ENCODE assay signal across 9 cellular contexts in the genomic region with DNA sequence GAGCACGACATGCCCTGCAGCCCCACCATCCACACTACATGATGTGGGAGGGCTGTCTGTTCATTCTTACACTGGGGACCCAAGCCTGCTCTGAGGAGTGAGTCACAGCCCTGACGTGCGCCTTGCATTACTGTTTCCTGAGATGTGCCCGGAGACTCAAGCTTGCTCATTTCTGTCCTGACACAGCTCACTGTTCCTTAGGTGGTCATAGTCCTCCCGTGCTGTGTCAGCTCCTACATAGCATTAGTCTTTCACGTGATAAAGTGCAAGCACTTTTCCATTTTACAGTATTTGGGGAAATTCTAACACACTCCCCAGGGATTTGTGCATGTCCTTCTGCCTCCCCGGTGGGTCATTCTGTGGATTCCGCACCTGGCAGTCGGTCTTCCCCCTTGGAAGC. TPM values are rescaled to one million over a fixed set of nuclear protein-coding genes. Genes with fewer than 3 reads are reported as not detected.
A peak's percentile ranks its signal among the peaks of the same experiment; 100 is the strongest.
DNase-seq lines count a peak whose midpoint lies in the region; ATAC-seq and TF ChIP-seq lines count a peak whose summit lies in the region.
"Had no signal": no experiment of that assay in that cellular context is flagged by ENCODE, and none has a peak within 500 bp of the region (broad histone marks: within the 10 kb centered on the region; RNA-seq: fewer than 3 reads in every experiment).

No MANE protein-coding gene starts in this region.

- peak; percentile 22 for DNase-seq in glomerular endothelial cell (ENCODE audit: extremely low read depth, low read depth, low spot score)
- no peak for DNase-seq in KBM-7
- no peak for DNase-seq in vagina (ENCODE audit: extremely low spot score in 2 of 2)
- no peak for DNase-seq in NCI-H82 (lab: John Stamatoyannopoulos, UW)
- DNase-seq in superior temporal gyrus (ENCODE audit: extremely low spot score): no peak

- no peak overlapping the region for H3K27ac ChIP-seq in vagina
- H3K27ac ChIP-seq: skin epidermis had no signal

- no peaks in the 10 kb centered on the region for H3K36me3 ChIP-seq in vagina

- no peaks in the 10 kb centered on the region for H3K27me3 ChIP-seq in vagina

- H3K9me3 ChIP-seq in vagina: no peaks in the 10 kb centered on the region

- peaks cover 21% of the 10 kb centered on the region for H3K4me1 ChIP-seq in vagina

- no peak for TF ChIP-seq CTCF in vagina (IDR thresholded peaks at IDR 0.05)

- no peak overlapping the region for H3K4me3 ChIP-seq in vagina
- H3K4me3 ChIP-seq: skin epidermis had no signal

- intact Hi-C loops in vagina (cut with DNase I): no loop called here

- in situ Hi-C loops in KBM-7 (cut with MboI; ENCODE audit: low pct_unique_long_range_greater_than_20kb, low sequenced_read_pairs): no loop called here

- TF ChIP-seq POLR2A in GM15510 (IDR thresholded peaks at IDR 0.05; ENCODE audit: borderline replicate concordance, extremely low read depth, insufficient read length): peak; percentile 12
- TF ChIP-seq POLR2A in vagina (IDR thresholded peaks at IDR 0.05): no peak

- ATAC-seq in GM21423 (IDR thresholded peaks at IDR 0.05; ENCODE audit: unreplicated experiment) (peak; percentile 50), HG03558 (IDR thresholded peaks at IDR 0.05; ENCODE audit: extremely low read depth, unreplicated experiment) (peak; percentile 70)

RNA-seq across cellular contexts. Expression of a gene that starts 46.2 kb away (rescaled TPM):
- total RNA-seq in glomerular endothelial cell: 0.39 TPM in 1 of 2 replicates, not detected in the other
- total RNA-seq in vagina: not detected
